10 cellular contexts compared by ENCODE assay signal in genomic region chr17:66420961-66421371, GRCh38.
A peak's percentile ranks its signal among the peaks of the same experiment; 100 is the strongest.
DNase-seq lines count a peak whose midpoint lies in the region; ATAC-seq and TF ChIP-seq lines count a peak whose summit lies in the region.
"Had no signal": no experiment of that assay in that cellular context is flagged by ENCODE, and none has a peak within 500 bp of the region (broad histone marks: within the 10 kb centered on the region; RNA-seq: fewer than 3 reads in every experiment).

No MANE protein-coding gene starts in this region.

- H3K27ac Mint-ChIP-seq in activated CD8-positive, alpha-beta T cell treated with anti-CD3 and anti-CD28 coated beads, Interleukin-2, amount 10 ng/mL, durations not matched to agents 7 days and 5 days: peak overlapping the region; percentile 3
- H3K27ac Mint-ChIP-seq in T-cell: no peak overlapping the region

- H3K9ac ChIP-seq in colonic mucosa (ENCODE audit: low read depth in 2 of 2, low read length in 2 of 2): no peak overlapping the region

- H3K4me1 Mint-ChIP-seq in activated CD8-positive, alpha-beta T cell treated with anti-CD3 and anti-CD28 coated beads, Interleukin-2, amount 10 ng/mL, durations not matched to agents 7 days and 5 days (ENCODE audit: low read depth): peaks cover 54% of the 10 kb centered on the region
- H3K4me1 Mint-ChIP-seq in T-cell: peaks cover 62 to 72% (median 68%) of the 10 kb centered on the region in 3 donors

- peaks cover 77% of the 10 kb centered on the region for H3K79me2 ChIP-seq in ACC112 (ENCODE audit: control insufficient read depth, insufficient read depth, low read length, unreplicated experiment)

- DNase-seq in ELR (ENCODE audit: low read depth): peak; percentile 59
- no peak for DNase-seq in activated CD8-positive, alpha-beta T cell treated with anti-CD3 and anti-CD28 coated beads, Interleukin-2, amount 10 ng/mL, durations not matched to agents 7 days and 5 days
- DNase-seq in kidney tubule cell (ENCODE audit: low spot score): peak; percentile 45
- DNase-seq in NCI-H2171 (lab: John Stamatoyannopoulos, UW): no peak
- DNase-seq in NAMALWA (ENCODE audit: low spot score): no peak
- no peak for DNase-seq in T-cell
- DNase-seq in colonic mucosa: no peak
- DNase-seq: Kasumi-1 had no signal

- H3K27ac ChIP-seq in ACC112 (ENCODE audit: low read depth, low read length) (peak overlapping the region; percentile 48), colonic mucosa (no peak overlapping the region)
- H3K27ac ChIP-seq: RWPE1 had no signal

- H3K36me3 ChIP-seq in ACC112 (ENCODE audit: insufficient read depth, low read length) (no peaks in the 10 kb centered on the region), colonic mucosa (no peaks in the 10 kb centered on the region)

- POLR2A ChIA-PET in activated CD8-positive, alpha-beta T cell treated with anti-CD3 and anti-CD28 coated beads, Interleukin-2, amount 10 ng/mL, durations not matched to agents 7 days and 5 days (lab: Charles Lee): no interaction called here
- POLR2A ChIA-PET in T-cell (lab: Charles Lee): interaction anchor here in 1 of 2 donors (0.6 kb wide), 2 partner anchors 22 to 106 kb away, joined by 5 to 6 read pairs; no protein-coding TSS in a partner anchor

- no peak overlapping the region for H3K4me3 Mint-ChIP-seq in activated CD8-positive, alpha-beta T cell treated with anti-CD3 and anti-CD28 coated beads, Interleukin-2, amount 10 ng/mL, durations not matched to agents 7 days and 5 days
- H3K4me3 Mint-ChIP-seq in T-cell: no peak overlapping the region

- H3K9me3 ChIP-seq in colonic mucosa: no peaks in the 10 kb centered on the region

- TF ChIP-seq CTCF in colonic mucosa (IDR thresholded peaks at IDR 0.05): no peak

- ATAC-seq in activated CD8-positive, alpha-beta T cell treated with anti-CD3 and anti-CD28 coated beads, Interleukin-2, amount 10 ng/mL, durations not matched to agents 7 days and 5 days: no peak
- ATAC-seq in T-cell (replicated peaks in 1 of 4): no peak

- peaks cover 23% of the 10 kb centered on the region for H3K36me3 Mint-ChIP-seq in activated CD8-positive, alpha-beta T cell treated with anti-CD3 and anti-CD28 coated beads, Interleukin-2, amount 10 ng/mL, durations not matched to agents 7 days and 5 days (ENCODE audit: low read depth)
- H3K36me3 Mint-ChIP-seq in T-cell: peaks cover 4% of the 10 kb centered on the region

- no peaks in the 10 kb centered on the region for H3K9me3 Mint-ChIP-seq in activated CD8-positive, alpha-beta T cell treated with anti-CD3 and anti-CD28 coated beads, Interleukin-2, amount 10 ng/mL, durations not matched to agents 7 days and 5 days (ENCODE audit: insufficient read depth)
- H3K9me3 Mint-ChIP-seq in T-cell: no peaks in the 10 kb centered on the region

- H3K27me3 ChIP-seq in ACC112 (ENCODE audit: insufficient read depth, low read length) (no peaks in the 10 kb centered on the region), colonic mucosa (no peaks in the 10 kb centered on the region)

- H3K27me3 Mint-ChIP-seq in activated CD8-positive, alpha-beta T cell treated with anti-CD3 and anti-CD28 coated beads, Interleukin-2, amount 10 ng/mL, durations not matched to agents 7 days and 5 days (ENCODE audit: low read depth): no peaks in the 10 kb centered on the region
- H3K27me3 Mint-ChIP-seq in T-cell: no peaks in the 10 kb centered on the region

- H3K4me3 ChIP-seq in ACC112 (ENCODE audit: low read depth, low read length) (no peak overlapping the region), colonic mucosa (no peak overlapping the region)

- CTCF ChIA-PET in activated CD8-positive, alpha-beta T cell treated with anti-CD3 and anti-CD28 coated beads, Interleukin-2, amount 10 ng/mL, durations not matched to agents 7 days and 5 days (lab: Charles Lee): interaction anchor here (0.6 to 1.1 kb wide), 2 partner anchors 11 to 15 kb away, joined by 3 to 4 read pairs; no protein-coding TSS in a partner anchor
- CTCF ChIA-PET in T-cell (lab: Charles Lee): interaction anchor here (0.6 to 1.1 kb wide), 3 partner anchors 63 to 121 kb away, joined by 4 to 5 read pairs (median 4); no protein-coding TSS in a partner anchor

- intact Hi-C loops in colonic mucosa (cut with DNase I): loop anchor here (10.0 kb wide), 2 partner anchors 116 to 166 kb away; partner anchors contain the start of gene PRKCA

- no peak overlapping the region for H2AFZ ChIP-seq in ACC112 (ENCODE audit: low read length, unreplicated experiment)

- H3K4me1 ChIP-seq in ACC112 (ENCODE audit: control insufficient read depth, insufficient read depth, low read length, unreplicated experiment) (peaks cover 35% of the 10 kb centered on the region), colonic mucosa (peaks cover 3% of the 10 kb centered on the region)

Comparison
In these comparisons a context has a peak if more than half of its experiments do, and no peak if none do; other contexts are left out.
1. DNase-seq: peak in ELR (single experiment) and kidney tubule cell (single experiment); none in activated CD8-positive, alpha-beta T cell treated with anti-CD3 and anti-CD28 coated beads, Interleukin-2, amount 10 ng/mL, durations not matched to agents 7 days and 5 days (single experiment), NCI-H2171 (single experiment), NAMALWA (single experiment), T-cell (0 of 34) and colonic mucosa (single experiment).